32 cellular contexts compared by ENCODE assay signal in the genomic region with DNA sequence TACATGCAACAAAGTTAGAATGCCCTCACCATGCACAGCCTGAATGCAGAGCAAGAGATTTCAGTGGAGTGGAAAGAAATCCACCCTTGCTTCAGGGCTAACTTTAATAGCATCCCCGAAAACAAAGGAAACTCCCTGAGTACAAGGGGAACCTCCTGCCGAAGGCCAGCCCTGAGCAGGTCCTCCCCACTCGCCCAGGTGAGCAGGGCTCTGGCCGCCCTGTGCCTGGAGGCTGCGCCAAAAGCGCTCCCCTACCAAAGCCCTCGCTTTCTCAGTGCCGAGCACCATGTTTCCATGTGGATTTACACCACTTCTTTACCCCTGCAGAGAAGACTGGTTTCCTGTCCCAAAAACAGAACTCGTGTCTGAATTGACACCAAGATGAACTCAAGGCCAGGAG.
"Had no signal": no experiment of that assay in that cellular context is flagged by ENCODE, and none has a peak within 500 bp of the region (broad histone marks: within the 10 kb centered on the region; RNA-seq: fewer than 3 reads in every experiment).

No MANE protein-coding gene starts in this region.

- DNase-seq: activated CD4-positive, alpha-beta memory T cell treated with anti-CD3 and anti-CD28 coated beads for 36 hours; activated CD4-positive, alpha-beta T cell treated with anti-CD3 and anti-CD28 coated beads for 36 hours; activated CD4-positive, alpha-beta T cell treated with anti-CD3 and anti-CD28 coated beads, Interleukin-2, amount 10 ng/mL, durations not matched to agents 24 days and 14 days; activated CD4-positive, CD25-positive, alpha-beta regulatory T cell; activated CD4-positive, CD25-positive, alpha-beta regulatory T cell treated with anti-CD3 and anti-CD28 coated beads, Interleukin-2, amount 50 U/mL, for 72 hours; activated CD8-positive, alpha-beta memory T cell treated with anti-CD3 and anti-CD28 coated beads, Interleukin-2, amount 10 ng/mL, durations not matched to agents 7 days and 5 days; activated CD8-positive, alpha-beta memory T cell treated with anti-CD3 and anti-CD28 coated beads, Interleukin-2, amount 50 U/mL, for 4 hours; activated CD8-positive, alpha-beta T cell treated with anti-CD3 and anti-CD28 coated beads, Interleukin-2, amount 10 ng/mL, durations not matched to agents 7 days and 5 days; activated effector memory CD4-positive, alpha-beta T cell treated with anti-CD3 and anti-CD28 coated beads, Interleukin-2, amount 50 U/mL, for 16 hours; activated naive CD4-positive, alpha-beta T cell treated with anti-CD3 and anti-CD28 coated beads, Interleukin-2, amount 10 ng/mL, durations not matched to agents 7 days and 5 days; activated naive CD8-positive, alpha-beta T cell treated with anti-CD3 and anti-CD28 coated beads for 36 hours; activated naive CD8-positive, alpha-beta T cell treated with anti-CD3 and anti-CD28 coated beads, Interleukin-2, amount 50 U/mL, for 24 hours; activated T-cell treated with anti-CD3 and anti-CD28 coated beads, Interleukin-2, amount 50 U/mL, for 1 hour; activated T-cell treated with anti-CD3 and anti-CD28 coated beads, Interleukin-2, amount 50 U/mL, for 48 hours; adrenal gland; amygdala; aorta; body of pancreas; caudate nucleus; cortex of kidney; dermis blood vessel endothelial cell; effector CD4-positive, alpha-beta T cell; effector memory CD8-positive, alpha-beta T cell; erythroblast; foreskin keratinocyte; gastrocnemius medialis; glutamatergic neuron; heart left ventricle; T-helper 2 cell had no signal

- H3K27ac ChIP-seq: adrenal gland, body of pancreas, esophagus muscularis mucosa, foreskin keratinocyte, heart left ventricle had no signal

- H3K36me3 Mint-ChIP-seq: activated CD4-positive, alpha-beta memory T cell treated with anti-CD3 and anti-CD28 coated beads for 36 hours; activated CD8-positive, alpha-beta memory T cell treated with anti-CD3 and anti-CD28 coated beads, Interleukin-2, amount 10 ng/mL, durations not matched to agents 7 days and 5 days; activated naive CD4-positive, alpha-beta T cell treated with anti-CD3 and anti-CD28 coated beads, Interleukin-2, amount 10 ng/mL, durations not matched to agents 7 days and 5 days; activated naive CD8-positive, alpha-beta T cell treated with anti-CD3 and anti-CD28 coated beads for 36 hours had no signal

- H3K4me3 ChIP-seq: adrenal gland, body of pancreas, esophagus muscularis mucosa, gastrocnemius medialis, heart left ventricle had no signal

- H3K27me3 Mint-ChIP-seq: activated CD4-positive, alpha-beta memory T cell treated with anti-CD3 and anti-CD28 coated beads for 36 hours; activated CD4-positive, alpha-beta T cell treated with anti-CD3 and anti-CD28 coated beads for 36 hours; activated CD4-positive, alpha-beta T cell treated with anti-CD3 and anti-CD28 coated beads, Interleukin-2, amount 10 ng/mL, durations not matched to agents 24 days and 14 days; activated naive CD4-positive, alpha-beta T cell treated with anti-CD3 and anti-CD28 coated beads, Interleukin-2, amount 10 ng/mL, durations not matched to agents 7 days and 5 days; activated naive CD8-positive, alpha-beta T cell treated with anti-CD3 and anti-CD28 coated beads for 36 hours; activated naive CD8-positive, alpha-beta T cell treated with anti-CD3 and anti-CD28 coated beads, Interleukin-2, amount 50 U/mL, for 24 hours had no signal

- H3K27me3 ChIP-seq: adrenal gland, body of pancreas, esophagus muscularis mucosa, foreskin keratinocyte, gastrocnemius medialis, heart left ventricle had no signal

- H3K9me3 Mint-ChIP-seq: activated CD4-positive, alpha-beta memory T cell treated with anti-CD3 and anti-CD28 coated beads for 36 hours; activated CD4-positive, alpha-beta T cell treated with anti-CD3 and anti-CD28 coated beads, Interleukin-2, amount 10 ng/mL, durations not matched to agents 24 days and 14 days; activated naive CD4-positive, alpha-beta T cell treated with anti-CD3 and anti-CD28 coated beads, Interleukin-2, amount 10 ng/mL, durations not matched to agents 7 days and 5 days; activated naive CD8-positive, alpha-beta T cell treated with anti-CD3 and anti-CD28 coated beads for 36 hours; activated naive CD8-positive, alpha-beta T cell treated with anti-CD3 and anti-CD28 coated beads, Interleukin-2, amount 50 U/mL, for 24 hours; activated T-helper 1 cell treated with anti-CD3 and anti-CD28 coated beads, Interleukin-12 subunit alpha, Interleukin-12 subunit beta, Interleukin-2, Interleukin-4 antibody, amounts not matched to agents 30 ng/mL and 10 ng/mL and 1 ng/mL, durations not matched to agents 14 hours and 24 hours and 36 hours; activated T-helper 2 cell treated with anti-CD3 and anti-CD28 coated beads, Interferon-gamma antibody, Interleukin-2, Interleukin-4, amounts not matched to agents 10 μg/mL and 5 μg/mL and 100 μg/mL, durations not matched to agents 14 hours and 24 hours and 36 hours; effector memory CD8-positive, alpha-beta T cell had no signal

- H3K36me3 ChIP-seq: adrenal gland, esophagus muscularis mucosa, gastrocnemius medialis, heart left ventricle had no signal

- H3K4me1 ChIP-seq: adrenal gland had no signal

- H3K27ac Mint-ChIP-seq: activated CD4-positive, alpha-beta memory T cell treated with anti-CD3 and anti-CD28 coated beads for 36 hours; activated CD4-positive, alpha-beta T cell treated with anti-CD3 and anti-CD28 coated beads for 36 hours; activated CD4-positive, alpha-beta T cell treated with anti-CD3 and anti-CD28 coated beads, Interleukin-2, amount 10 ng/mL, durations not matched to agents 24 days and 14 days; activated CD8-positive, alpha-beta memory T cell treated with anti-CD3 and anti-CD28 coated beads, Interleukin-2, amount 10 ng/mL, durations not matched to agents 7 days and 5 days; activated CD8-positive, alpha-beta T cell treated with anti-CD3 and anti-CD28 coated beads, Interleukin-2, amount 10 ng/mL, durations not matched to agents 7 days and 5 days; activated naive CD4-positive, alpha-beta T cell treated with anti-CD3 and anti-CD28 coated beads, Interleukin-2, amount 10 ng/mL, durations not matched to agents 7 days and 5 days; activated naive CD8-positive, alpha-beta T cell treated with anti-CD3 and anti-CD28 coated beads for 36 hours; activated naive CD8-positive, alpha-beta T cell treated with anti-CD3 and anti-CD28 coated beads, Interleukin-2, amount 50 U/mL, for 24 hours; activated T-helper 1 cell treated with anti-CD3 and anti-CD28 coated beads, Interleukin-12 subunit alpha, Interleukin-12 subunit beta, Interleukin-2, Interleukin-4 antibody, amounts not matched to agents 30 ng/mL and 10 ng/mL and 1 ng/mL, durations not matched to agents 14 hours and 24 hours and 36 hours; activated T-helper 2 cell treated with anti-CD3 and anti-CD28 coated beads, Interferon-gamma antibody, Interleukin-2, Interleukin-4, amounts not matched to agents 10 μg/mL and 5 μg/mL and 100 μg/mL, durations not matched to agents 14 hours and 24 hours and 36 hours; effector memory CD8-positive, alpha-beta T cell had no signal

- H3K9me3 ChIP-seq: adrenal gland, body of pancreas, esophagus muscularis mucosa, gastrocnemius medialis, heart left ventricle had no signal

- H3K4me1 Mint-ChIP-seq: activated CD4-positive, alpha-beta T cell treated with anti-CD3 and anti-CD28 coated beads for 36 hours; activated CD4-positive, alpha-beta T cell treated with anti-CD3 and anti-CD28 coated beads, Interleukin-2, amount 10 ng/mL, durations not matched to agents 24 days and 14 days; activated CD8-positive, alpha-beta memory T cell treated with anti-CD3 and anti-CD28 coated beads, Interleukin-2, amount 10 ng/mL, durations not matched to agents 7 days and 5 days; activated naive CD4-positive, alpha-beta T cell treated with anti-CD3 and anti-CD28 coated beads, Interleukin-2, amount 10 ng/mL, durations not matched to agents 7 days and 5 days; activated naive CD8-positive, alpha-beta T cell treated with anti-CD3 and anti-CD28 coated beads for 36 hours; activated naive CD8-positive, alpha-beta T cell treated with anti-CD3 and anti-CD28 coated beads, Interleukin-2, amount 50 U/mL, for 24 hours had no signal

- H3K4me3 Mint-ChIP-seq: activated CD4-positive, alpha-beta memory T cell treated with anti-CD3 and anti-CD28 coated beads for 36 hours; activated CD4-positive, alpha-beta T cell treated with anti-CD3 and anti-CD28 coated beads for 36 hours; activated CD4-positive, alpha-beta T cell treated with anti-CD3 and anti-CD28 coated beads, Interleukin-2, amount 10 ng/mL, durations not matched to agents 24 days and 14 days; activated CD8-positive, alpha-beta memory T cell treated with anti-CD3 and anti-CD28 coated beads, Interleukin-2, amount 10 ng/mL, durations not matched to agents 7 days and 5 days; activated CD8-positive, alpha-beta T cell treated with anti-CD3 and anti-CD28 coated beads, Interleukin-2, amount 10 ng/mL, durations not matched to agents 7 days and 5 days; activated naive CD4-positive, alpha-beta T cell treated with anti-CD3 and anti-CD28 coated beads, Interleukin-2, amount 10 ng/mL, durations not matched to agents 7 days and 5 days; activated naive CD8-positive, alpha-beta T cell treated with anti-CD3 and anti-CD28 coated beads for 36 hours; activated naive CD8-positive, alpha-beta T cell treated with anti-CD3 and anti-CD28 coated beads, Interleukin-2, amount 50 U/mL, for 24 hours; activated T-helper 1 cell treated with anti-CD3 and anti-CD28 coated beads, Interleukin-12 subunit alpha, Interleukin-12 subunit beta, Interleukin-2, Interleukin-4 antibody, amounts not matched to agents 30 ng/mL and 10 ng/mL and 1 ng/mL, durations not matched to agents 14 hours and 24 hours and 36 hours; effector memory CD8-positive, alpha-beta T cell had no signal
